Comparison of ENCODE assay signal across 19 cellular contexts in the genomic region with DNA sequence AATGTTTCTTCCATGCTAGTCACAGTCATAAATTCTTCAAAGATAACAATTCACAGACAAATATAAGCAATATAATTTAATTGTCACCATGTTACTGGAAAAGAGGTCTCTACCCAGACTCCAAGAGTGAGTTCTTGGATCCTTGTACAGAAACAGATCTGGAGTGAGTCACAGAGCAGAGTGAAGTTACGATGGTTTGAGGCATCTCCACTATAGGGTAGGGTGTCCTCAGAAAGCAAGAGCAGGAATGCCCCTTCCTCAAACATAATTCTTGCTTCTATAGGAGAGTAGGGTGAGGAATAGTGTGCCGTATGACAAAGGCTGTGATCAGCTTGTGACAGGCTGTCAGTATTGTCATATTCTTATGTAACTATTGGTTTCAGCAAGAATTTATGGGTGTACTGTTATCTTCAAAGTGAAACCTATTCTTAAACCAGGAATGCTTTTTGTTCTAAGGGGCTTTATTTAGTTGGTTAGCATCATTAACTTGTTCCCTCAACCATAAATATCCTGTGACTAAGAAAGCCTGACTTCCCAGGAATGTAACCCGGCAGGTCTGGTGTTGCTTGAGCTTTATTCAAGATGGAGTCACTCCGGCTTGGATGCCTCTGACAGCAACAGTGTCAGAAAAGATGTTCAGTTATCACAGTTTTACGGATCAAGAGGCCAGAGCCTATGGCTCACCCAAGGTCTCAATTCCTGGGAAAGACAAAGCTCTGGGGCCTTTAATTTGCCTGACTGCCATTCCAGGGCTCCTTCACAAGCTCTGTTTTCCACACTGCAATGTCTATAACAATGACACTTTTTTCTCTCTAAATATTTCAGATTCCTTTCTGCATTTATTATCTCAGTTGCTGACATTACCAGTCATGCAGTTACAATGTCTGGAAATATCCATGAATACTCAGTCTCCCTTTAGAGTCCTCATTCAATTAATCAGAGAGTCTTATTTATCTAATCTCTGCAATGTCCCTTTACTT.
A peak's percentile ranks its signal among the peaks of the same experiment; 100 is the strongest.
DNase-seq lines count a peak whose midpoint lies in the region; ATAC-seq and TF ChIP-seq lines count a peak whose summit lies in the region.
"Had no signal": no experiment of that assay in that cellular context is flagged by ENCODE, and none has a peak within 500 bp of the region (broad histone marks: within the 10 kb centered on the region; RNA-seq: fewer than 3 reads in every experiment).

No MANE protein-coding gene starts in this region.

- intact Hi-C loops in posterior vena cava (cut with DNase I): no loop called here

- WGBS in mesenchymal stem cell: 31% methylated on average over 4 of the region's 5 CpGs
- 77 to 79% methylated on average over 5 of the region's 5 CpGs for WGBS in upper lobe of left lung, 2 donors

- H3K18ac ChIP-seq in mesenchymal stem cell (ENCODE audit: low read depth in 1 of 2, low read length in 2 of 2): no peak overlapping the region

- H3K27me3 ChIP-seq in mesenchymal stem cell (ENCODE audit: control insufficient read depth in 1 of 2, insufficient read depth in 1 of 2, low read length in 2 of 2) (no peaks in the 10 kb centered on the region), WERI-Rb-1 (ENCODE audit: insufficient read depth, low read depth, severe bottlenecking) (no peaks in the 10 kb centered on the region), upper lobe of left lung (no peaks in the 10 kb centered on the region)
- H3K27me3 ChIP-seq: BE2C, body of pancreas, gastrocnemius medialis, MG63 had no signal

- H4K8ac ChIP-seq in mesenchymal stem cell (ENCODE audit: low read length): no peak overlapping the region

- no peaks in the 10 kb centered on the region for H3K4me1 Mint-ChIP-seq in type B pancreatic cell (ENCODE audit: unreplicated experiment)
- H3K4me1 Mint-ChIP-seq: naive thymus-derived CD8-positive, alpha-beta T cell had no signal

- H3K9me3 Mint-ChIP-seq in type B pancreatic cell: no peaks in the 10 kb centered on the region

- H2BK5ac ChIP-seq in mesenchymal stem cell (ENCODE audit: low read depth, low read length, poor library complexity, severe bottlenecking): no peak overlapping the region

- H3K4me3 ChIP-seq in choroid plexus epithelial cell (ENCODE audit: low read depth, low read length) (no peak overlapping the region), mesenchymal stem cell (ENCODE audit: insufficient read depth in 1 of 2, low read depth in 1 of 2, low read length in 2 of 2) (no peak overlapping the region), WERI-Rb-1 (ENCODE audit: low read depth, low read length) (no peak overlapping the region), upper lobe of left lung (no peak overlapping the region)
- H3K4me3 ChIP-seq: body of pancreas, gastrocnemius medialis, MG63 had no signal

- no peak overlapping the region for H3K14ac ChIP-seq in mesenchymal stem cell (ENCODE audit: low read length in 2 of 2)

- H3K9ac ChIP-seq in mesenchymal stem cell (ENCODE audit: low read length): no peak overlapping the region

- TF ChIP-seq EP300 in Ishikawa (IDR thresholded peaks at IDR 0.05; ENCODE audit: borderline replicate concordance) (peak; percentile 79; the same call in 1 of the 2 replicates), upper lobe of left lung (IDR thresholded peaks at IDR 0.05) (no peak)

- no peak for TF ChIP-seq RAD21 in Ishikawa (IDR thresholded peaks at IDR 0.05; ENCODE audit: low read depth)

- H3K79me1 ChIP-seq in mesenchymal stem cell (replicated peaks; ENCODE audit: low read length, poor library complexity, severe bottlenecking): no peaks in the 10 kb centered on the region

- H3K23ac ChIP-seq in mesenchymal stem cell (ENCODE audit: low read length in 2 of 2): no peak overlapping the region

- H3K9me3 ChIP-seq in mesenchymal stem cell (ENCODE audit: control insufficient read depth, low read length): peaks cover 9% of the 10 kb centered on the region
- H3K9me3 ChIP-seq in WERI-Rb-1 (ENCODE audit: severe bottlenecking): no peaks in the 10 kb centered on the region
- H3K9me3 ChIP-seq in upper lobe of left lung: peaks cover 0 to 6% (median 0%) of the 10 kb centered on the region in 4 donors
- H3K9me3 ChIP-seq: BE2C, body of pancreas, gastrocnemius medialis, MG63 had no signal

- no peak overlapping the region for H4K91ac ChIP-seq in mesenchymal stem cell (ENCODE audit: low read length)

- DNase-seq in choroid plexus epithelial cell (ENCODE audit: low read depth): peak; percentile 1
- peak; percentile 33 for DNase-seq in mesenchymal stem cell
- no peak for DNase-seq in type B pancreatic cell (ENCODE audit: extremely low spot score, unreplicated experiment)
- DNase-seq in NCI-H128 (lab: John Stamatoyannopoulos, UW; ENCODE audit: unreplicated experiment): no peak
- DNase-seq in WERI-Rb-1: no peak
- no peak for DNase-seq in posterior vena cava (ENCODE audit: low spot score)
- no peak for DNase-seq in upper lobe of left lung
- DNase-seq: activated CD4-positive, alpha-beta T cell treated with anti-CD3 and anti-CD28 coated beads, Interleukin-2, amount 50 U/mL, for 4 hours; activated naive CD4-positive, alpha-beta T cell treated with Interleukin-2 at 50 U/mL for 16 hours; BE2C; body of pancreas; cortex of kidney; gastrocnemius medialis; MG63; naive thymus-derived CD8-positive, alpha-beta T cell; NCI-H1694 had no signal

- H2AFZ ChIP-seq in mesenchymal stem cell (ENCODE audit: low read depth, low read length): no peak overlapping the region

- H2BK12ac ChIP-seq in mesenchymal stem cell (ENCODE audit: low read length in 2 of 2): no peak overlapping the region

- TF ChIP-seq CTCF in choroid plexus epithelial cell (conservative IDR thresholded peaks at IDR 0.05; ENCODE audit: low read depth, low read length) (no peak), type B pancreatic cell (conservative IDR thresholded peaks at IDR 0.05) (no peak), WERI-Rb-1 (IDR thresholded peaks at IDR 0.05; ENCODE audit: low read depth, low read length) (no peak), upper lobe of left lung (IDR thresholded peaks at IDR 0.05) (no peak)

- H3K4me2 ChIP-seq in mesenchymal stem cell (ENCODE audit: low read length, poor library complexity, severe bottlenecking): no peak overlapping the region

- no peak overlapping the region for H2BK15ac ChIP-seq in mesenchymal stem cell (ENCODE audit: low read depth, poor library complexity, severe bottlenecking)

- H2BK120ac ChIP-seq in mesenchymal stem cell (ENCODE audit: low read depth, low read length): no peak overlapping the region

- TF ChIP-seq POLR2A in upper lobe of left lung (IDR thresholded peaks at IDR 0.05): no peak

- H3K27me3 Mint-ChIP-seq in type B pancreatic cell: peaks cover 3% of the 10 kb centered on the region
- H3K27me3 Mint-ChIP-seq: naive thymus-derived CD8-positive, alpha-beta T cell had no signal

- H2AK5ac ChIP-seq in mesenchymal stem cell (ENCODE audit: low read length, severe bottlenecking): no peak overlapping the region

- H3K4me3 Mint-ChIP-seq in type B pancreatic cell: no peak overlapping the region
- H3K4me3 Mint-ChIP-seq: naive thymus-derived CD8-positive, alpha-beta T cell had no signal

- H3K4me1 ChIP-seq in mesenchymal stem cell (ENCODE audit: control insufficient read depth, insufficient read depth, low read depth, low read length) (no peaks in the 10 kb centered on the region), upper lobe of left lung (no peaks in the 10 kb centered on the region)
- H3K4me1 ChIP-seq: BE2C, body of pancreas, gastrocnemius medialis had no signal

- peak overlapping the region; percentile 15 for H3K27ac Mint-ChIP-seq in type B pancreatic cell
- H3K27ac Mint-ChIP-seq: naive thymus-derived CD8-positive, alpha-beta T cell; progenitor cell of endocrine pancreas had no signal

- H3K36me3 ChIP-seq in mesenchymal stem cell (ENCODE audit: control insufficient read depth in 1 of 2, insufficient read depth in 2 of 2, low read depth in 1 of 2, low read length in 2 of 2) (no peaks in the 10 kb centered on the region), WERI-Rb-1 (no peaks in the 10 kb centered on the region), upper lobe of left lung (no peaks in the 10 kb centered on the region)
- H3K36me3 ChIP-seq: BE2C, gastrocnemius medialis, MG63 had no signal

- H3K4ac ChIP-seq in mesenchymal stem cell (ENCODE audit: low read depth in 1 of 2, low read length in 2 of 2): no peak overlapping the region

- H3K27ac ChIP-seq in mesenchymal stem cell (ENCODE audit: low read length, poor library complexity, severe bottlenecking): peak overlapping the region; percentile 1
- H3K27ac ChIP-seq in WERI-Rb-1: no peak overlapping the region
- H3K27ac ChIP-seq in upper lobe of left lung: no peak overlapping the region
- H3K27ac ChIP-seq: body of pancreas, gastrocnemius medialis, VCaP had no signal

- no peak for ATAC-seq in upper lobe of left lung (ENCODE audit: low FRiP score in 2 of 2)
- ATAC-seq: body of pancreas; gastrocnemius medialis; naive thymus-derived CD8-positive, alpha-beta T cell had no signal

- H3K36me3 Mint-ChIP-seq in type B pancreatic cell: peaks cover 4% of the 10 kb centered on the region
- H3K36me3 Mint-ChIP-seq: naive thymus-derived CD8-positive, alpha-beta T cell had no signal

TF ChIP-seq in Ishikawa, 13 proteins besides CTCF, POLR2A, EP300 and RAD21 (continues in another document):
- TF ChIP-seq YY1 (IDR thresholded peaks at IDR 0.05; ENCODE audit: low read depth) (peak; percentile 85), TCF12 (IDR thresholded peaks at IDR 0.05; ENCODE audit: low read depth) (peak; percentile 69), TAF1 (IDR thresholded peaks at IDR 0.05; ENCODE audit: low read depth) (no peak), EGR1 (IDR thresholded peaks at IDR 0.05) (no peak), USF1 (IDR thresholded peaks at IDR 0.05) (no peak), TEAD4 (IDR thresholded peaks at IDR 0.05) (peak; percentile 96), CEBPB (IDR thresholded peaks at IDR 0.05) (no peak), FOXM1 (IDR thresholded peaks at IDR 0.05; ENCODE audit: borderline replicate concordance, low read depth) (no peak; the same call in 1 of the 2 replicates)
- TF ChIP-seq, protein P1, sequence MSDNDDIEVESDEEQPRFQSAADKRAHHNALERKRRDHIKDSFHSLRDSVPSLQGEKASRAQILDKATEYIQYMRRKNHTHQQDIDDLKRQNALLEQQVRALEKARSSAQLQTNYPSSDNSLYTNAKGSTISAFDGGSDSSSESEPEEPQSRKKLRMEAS (IDR thresholded peaks at IDR 0.05): peak; percentile 42; the same call in 1 of the 2 replicates

Comparison
In these comparisons a context has a peak if more than half of its experiments do, and no peak if none do; other contexts are left out.
1. DNase-seq: peak in choroid plexus epithelial cell (single experiment) and mesenchymal stem cell (single experiment); none in type B pancreatic cell (single experiment), NCI-H128 (single experiment), WERI-Rb-1 (single experiment), posterior vena cava (single experiment) and upper lobe of left lung (0 of 2).